Comparison of ENCODE assay signal across 1 cellular context in the genomic region with DNA sequence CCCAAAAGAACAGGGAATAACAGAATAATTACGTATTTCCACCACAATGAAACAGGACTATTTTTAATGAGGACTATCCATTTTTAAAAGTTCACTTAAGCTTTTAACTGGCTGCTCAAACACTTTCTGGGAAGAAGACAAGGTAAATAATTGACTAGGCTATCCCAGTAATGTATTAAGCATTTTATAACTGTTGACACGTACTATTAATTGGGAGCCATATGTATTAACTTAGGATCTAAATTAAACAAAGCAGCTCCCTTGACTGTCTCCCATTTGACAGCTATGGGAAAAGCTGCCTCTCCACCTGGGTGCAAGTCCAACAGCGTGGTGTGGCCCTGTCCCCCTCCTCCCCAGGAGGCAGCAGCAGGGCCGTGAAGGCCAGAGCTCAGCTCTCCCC.
TF ChIP-seq lines count a peak whose summit lies in the region.

No MANE protein-coding gene starts in this region.

TF ChIP-seq in H1, 55 proteins besides CTCF, POLR2A, EP300 and RAD21:
- TF ChIP-seq BACH1 (IDR thresholded peaks at IDR 0.05; ENCODE audit: low read length): no peak
- no peak for TF ChIP-seq HDAC6 (IDR thresholded peaks at IDR 0.05; ENCODE audit: low read depth, low read length)
- no peak for TF ChIP-seq BCL11A (IDR thresholded peaks at IDR 0.05; ENCODE audit: low read depth in 2 of 2, low read length in 2 of 2)
- no peak for TF ChIP-seq ZNF274 (IDR thresholded peaks at IDR 0.05; ENCODE audit: borderline replicate concordance, extremely low read depth, low read length)
- no peak for TF ChIP-seq RNF2 (IDR thresholded peaks at IDR 0.05; ENCODE audit: borderline replicate concordance, low read depth, low read length, missing control alignments, poor library complexity, severe bottlenecking)
- TF ChIP-seq GABPA (IDR thresholded peaks at IDR 0.05; ENCODE audit: borderline replicate concordance, insufficient read depth, low read length): no peak
